ENCODE assay signal across 1 cellular context in genomic region chrX:141642979-141643378, GRCh38.
TF ChIP-seq lines count a peak whose summit lies in the region.

No MANE protein-coding gene starts in this region.

TF ChIP-seq in IMR-90, 13 proteins besides CTCF, POLR2A, EP300 and RAD21:
- TF ChIP-seq SMC3 (IDR thresholded peaks at IDR 0.05; ENCODE audit: low read depth, low read length) (no peak), CEBPB (IDR thresholded peaks at IDR 0.05; ENCODE audit: low read depth, low read length) (no peak), MAFK (IDR thresholded peaks at IDR 0.05; ENCODE audit: low read depth, low read length) (no peak), NFE2L2 (IDR thresholded peaks at IDR 0.05; ENCODE audit: low read depth, low read length) (no peak), BHLHE40 (IDR thresholded peaks at IDR 0.05; ENCODE audit: low read depth, low read length) (no peak), ELK1 (IDR thresholded peaks at IDR 0.05; ENCODE audit: borderline replicate concordance, low read depth, low read length) (no peak), MXI1 (IDR thresholded peaks at IDR 0.05; ENCODE audit: borderline replicate concordance, low read depth, low read length) (no peak), RCOR1 (IDR thresholded peaks at IDR 0.05; ENCODE audit: insufficient replicate concordance, low read length) (no peak), USF2 (IDR thresholded peaks at IDR 0.05; ENCODE audit: low read depth, low read length) (no peak), CHD1 (IDR thresholded peaks at IDR 0.05; ENCODE audit: low read depth, low read length) (no peak), FOS (IDR thresholded peaks at IDR 0.05; ENCODE audit: low read depth, low read length) (no peak), RFX5 (IDR thresholded peaks at IDR 0.05; ENCODE audit: low read depth, low read length) (no peak), MAZ (IDR thresholded peaks at IDR 0.05; ENCODE audit: borderline replicate concordance, low read depth, low read length) (no peak)
